8 cellular contexts compared by ENCODE assay signal in genomic region chr4:144049495-144050437, GRCh38. TPM values are rescaled to one million over a fixed set of nuclear protein-coding genes. Genes with fewer than 3 reads are reported as not detected.
"Had no signal": no experiment of that assay in that cellular context is flagged by ENCODE, and none has a peak within 500 bp of the region (broad histone marks: within the 10 kb centered on the region; RNA-seq: fewer than 3 reads in every experiment).

No MANE protein-coding gene starts in this region.

RNA-seq across cellular contexts. Expression of gene GYPB, which starts 30.6 kb away (rescaled TPM):
- total RNA-seq: MCF 10A; PC-9; Right ventricle myocardium inferior; RPMI7951; SJCRH30; SK-MEL-5; T-cell; T-helper 1 cell treated with Interleukin-12 subunit alpha and Interleukin-12 subunit beta and Interleukin-4 antibody, amounts not matched to agents 30 ng/mL and 1 ng/mL, for 36 hours had no signal
